ENCODE assay signal across 2 cellular contexts in the genomic region with DNA sequence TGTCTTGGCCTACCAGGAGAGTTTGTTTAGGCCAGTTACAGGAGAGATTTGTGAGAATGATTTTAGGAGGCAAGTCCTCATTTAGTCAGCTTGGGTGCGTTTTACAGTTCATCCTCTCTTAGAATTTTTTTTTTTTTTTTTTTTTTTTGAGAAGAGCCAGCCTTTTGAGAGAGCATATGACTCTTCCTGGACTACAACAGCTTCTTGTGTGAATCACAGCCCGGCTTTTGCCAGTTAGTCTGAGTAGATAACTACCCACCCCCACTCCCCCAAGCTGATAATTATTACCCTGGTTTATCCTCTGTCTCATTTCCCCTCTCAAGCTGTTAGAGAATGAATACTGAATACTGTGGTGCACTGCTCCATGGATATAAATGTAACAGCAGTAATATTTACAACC.
TF ChIP-seq lines count a peak whose summit lies in the region.

No MANE protein-coding gene starts in this region.

TF ChIP-seq in GM12878, 131 proteins besides CTCF, POLR2A, EP300 and RAD21:
- no peak for TF ChIP-seq SUZ12 (IDR thresholded peaks at IDR 0.05; ENCODE audit: unreplicated experiment)
- TF ChIP-seq TBL1XR1 (IDR thresholded peaks at IDR 0.05; ENCODE audit: low read depth, low read length), result no peak
- no peak for TF ChIP-seq STAT1 (conservative IDR thresholded peaks at IDR 0.05)
- no peak for TF ChIP-seq NKRF (conservative IDR thresholded peaks at IDR 0.05)
- TF ChIP-seq SMAD1 (IDR thresholded peaks at IDR 0.05; ENCODE audit: low read depth, partially characterized antibody), result peak; percentile 16
- TF ChIP-seq, protein P1, sequence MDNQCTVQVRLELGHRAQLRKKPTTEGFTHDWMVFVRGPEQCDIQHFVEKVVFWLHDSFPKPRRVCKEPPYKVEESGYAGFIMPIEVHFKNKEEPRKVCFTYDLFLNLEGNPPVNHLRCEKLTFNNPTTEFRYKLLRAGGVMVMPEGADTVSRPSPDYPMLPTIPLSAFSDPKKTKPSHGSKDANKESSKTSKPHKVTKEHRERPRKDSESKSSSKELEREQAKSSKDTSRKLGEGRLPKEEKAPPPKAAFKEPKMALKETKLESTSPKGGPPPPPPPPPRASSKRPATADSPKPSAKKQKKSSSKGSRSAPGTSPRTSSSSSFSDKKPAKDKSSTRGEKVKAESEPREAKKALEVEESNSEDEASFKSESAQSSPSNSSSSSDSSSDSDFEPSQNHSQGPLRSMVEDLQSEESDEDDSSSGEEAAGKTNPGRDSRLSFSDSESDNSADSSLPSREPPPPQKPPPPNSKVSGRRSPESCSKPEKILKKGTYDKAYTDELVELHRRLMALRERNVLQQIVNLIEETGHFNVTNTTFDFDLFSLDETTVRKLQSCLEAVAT (IDR thresholded peaks at IDR 0.05), result peak; percentile 37; the same call in 1 of the 2 replicates
- TF ChIP-seq HDAC2 (IDR thresholded peaks at IDR 0.05), result no peak
- no peak for TF ChIP-seq NR2F1 (conservative IDR thresholded peaks at IDR 0.05)
- TF ChIP-seq ZNF384 (IDR thresholded peaks at IDR 0.05; ENCODE audit: borderline replicate concordance, low read depth, low read length), result peak; percentile 73; the same call in 1 of the 2 replicates
- no peak for TF ChIP-seq POU2F2 (IDR thresholded peaks at IDR 0.05; ENCODE audit: borderline replicate concordance, low read depth, low read length)
- TF ChIP-seq SKIL (IDR thresholded peaks at IDR 0.05; ENCODE audit: low read depth, poor library complexity, severe bottlenecking), result peak; percentile 40
- no peak for TF ChIP-seq PAX8 (IDR thresholded peaks at IDR 0.05)
- TF ChIP-seq NBN (IDR thresholded peaks at IDR 0.05), result 0 out of 2 replicates have a peak, but pooled peaks have one; percentile 33
- TF ChIP-seq, protein P2, sequence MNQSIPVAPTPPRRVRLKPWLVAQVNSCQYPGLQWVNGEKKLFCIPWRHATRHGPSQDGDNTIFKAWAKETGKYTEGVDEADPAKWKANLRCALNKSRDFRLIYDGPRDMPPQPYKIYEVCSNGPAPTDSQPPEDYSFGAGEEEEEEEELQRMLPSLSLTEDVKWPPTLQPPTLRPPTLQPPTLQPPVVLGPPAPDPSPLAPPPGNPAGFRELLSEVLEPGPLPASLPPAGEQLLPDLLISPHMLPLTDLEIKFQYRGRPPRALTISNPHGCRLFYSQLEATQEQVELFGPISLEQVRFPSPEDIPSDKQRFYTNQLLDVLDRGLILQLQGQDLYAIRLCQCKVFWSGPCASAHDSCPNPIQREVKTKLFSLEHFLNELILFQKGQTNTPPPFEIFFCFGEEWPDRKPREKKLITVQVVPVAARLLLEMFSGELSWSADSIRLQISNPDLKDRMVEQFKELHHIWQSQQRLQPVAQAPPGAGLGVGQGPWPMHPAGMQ (IDR thresholded peaks at IDR 0.05; ENCODE audit: borderline replicate concordance), result no peak
- TF ChIP-seq, protein P3, sequence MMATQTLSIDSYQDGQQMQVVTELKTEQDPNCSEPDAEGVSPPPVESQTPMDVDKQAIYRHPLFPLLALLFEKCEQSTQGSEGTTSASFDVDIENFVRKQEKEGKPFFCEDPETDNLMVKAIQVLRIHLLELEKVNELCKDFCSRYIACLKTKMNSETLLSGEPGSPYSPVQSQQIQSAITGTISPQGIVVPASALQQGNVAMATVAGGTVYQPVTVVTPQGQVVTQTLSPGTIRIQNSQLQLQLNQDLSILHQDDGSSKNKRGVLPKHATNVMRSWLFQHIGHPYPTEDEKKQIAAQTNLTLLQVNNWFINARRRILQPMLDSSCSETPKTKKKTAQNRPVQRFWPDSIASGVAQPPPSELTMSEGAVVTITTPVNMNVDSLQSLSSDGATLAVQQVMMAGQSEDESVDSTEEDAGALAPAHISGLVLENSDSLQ (IDR thresholded peaks at IDR 0.05), result no peak
- TF ChIP-seq PAX5 (IDR thresholded peaks at IDR 0.05; ENCODE audit: borderline replicate concordance, low read depth, low read length), result no peak
- TF ChIP-seq MYC (IDR thresholded peaks at IDR 0.05; ENCODE audit: insufficient read depth, insufficient read length, insufficient replicate concordance, low read length, severe bottlenecking), result no peak
- TF ChIP-seq MTA3 (IDR thresholded peaks at IDR 0.05; ENCODE audit: borderline replicate concordance, low read length), result no peak
- TF ChIP-seq, protein P4, sequence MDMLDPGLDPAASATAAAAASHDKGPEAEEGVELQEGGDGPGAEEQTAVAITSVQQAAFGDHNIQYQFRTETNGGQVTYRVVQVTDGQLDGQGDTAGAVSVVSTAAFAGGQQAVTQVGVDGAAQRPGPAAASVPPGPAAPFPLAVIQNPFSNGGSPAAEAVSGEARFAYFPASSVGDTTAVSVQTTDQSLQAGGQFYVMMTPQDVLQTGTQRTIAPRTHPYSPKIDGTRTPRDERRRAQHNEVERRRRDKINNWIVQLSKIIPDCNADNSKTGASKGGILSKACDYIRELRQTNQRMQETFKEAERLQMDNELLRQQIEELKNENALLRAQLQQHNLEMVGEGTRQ (IDR thresholded peaks at IDR 0.05; ENCODE audit: borderline replicate concordance, low read depth, low read length), result no peak
TF ChIP-seq in GM12878: peak in this region for 5.

TF ChIP-seq in HepG2, 621 proteins besides CTCF, POLR2A, EP300 and RAD21:
- TF ChIP-seq MEIS2 (CRISPR knock-in tag; IDR thresholded peaks at IDR 0.05), result no peak
- TF ChIP-seq AGO2 (optimal IDR thresholded peaks at IDR 0.05; ENCODE audit: low read depth, low read length), result peak; percentile 7
